Comparison of ENCODE assay signal across 1 cellular context in genomic region chrX:2243913-2244460, GRCh38.
TF ChIP-seq lines count a peak whose summit lies in the region.

No MANE protein-coding gene starts in this region.

TF ChIP-seq in H1, 55 proteins besides CTCF, POLR2A, EP300 and RAD21 (continued from another document):
- TF ChIP-seq CHD7 (IDR thresholded peaks at IDR 0.05; ENCODE audit: insufficient replicate concordance, low read length) (no peak), HDAC6 (IDR thresholded peaks at IDR 0.05; ENCODE audit: low read depth, low read length) (no peak), HDAC2 (IDR thresholded peaks at IDR 0.05; ENCODE audit: borderline replicate concordance in 1 of 2, low read depth in 2 of 2, low read length in 2 of 2) (no peak), RBBP5 (IDR thresholded peaks at IDR 0.05; ENCODE audit: borderline replicate concordance, low read depth, low read length) (no peak), NRF1 (IDR thresholded peaks at IDR 0.05; ENCODE audit: low read depth, low read length) (no peak), SRF (IDR thresholded peaks at IDR 0.05; ENCODE audit: low read depth, low read length) (no peak)
